In genomic region chr15:74050835-74051234, GRCh38 we compare ENCODE assay signal across 10 cellular contexts. TPM values are rescaled to one million over a fixed set of nuclear protein-coding genes. Genes with fewer than 3 reads are reported as not detected.
A peak's percentile ranks its signal among the peaks of the same experiment; 100 is the strongest.
DNase-seq lines count a peak whose midpoint lies in the region; ATAC-seq and TF ChIP-seq lines count a peak whose summit lies in the region.
"Had no signal": no experiment of that assay in that cellular context is flagged by ENCODE, and none has a peak within 500 bp of the region (broad histone marks: within the 10 kb centered on the region; RNA-seq: fewer than 3 reads in every experiment).

No MANE protein-coding gene starts in this region.

- 73% methylated on average over 6 of the region's 6 CpGs for WGBS in esophagus muscularis mucosa
- WGBS in neuronal stem cell (ENCODE audit: extremely low coverage in 2 of 2, insufficient read length in 2 of 2, insufficient replicate concordance in 1 of 2), 2 donors, result no CpG with 5 or more reads among the region's 6 CpGs
- 69 to 88% methylated on average over 6 of the region's 6 CpGs for WGBS in transverse colon (ENCODE audit: low coverage in 1 of 2), 2 donors

- H3K4me3 Mint-ChIP-seq in activated naive CD4-positive, alpha-beta T cell treated with anti-CD3 and anti-CD28 coated beads for 36 hours, result no peak overlapping the region
- H3K4me3 Mint-ChIP-seq: T-cell had no signal

- no peak for DNase-seq in RWPE2 (ENCODE audit: low spot score)
- no peak for DNase-seq in esophagus muscularis mucosa (ENCODE audit: extremely low spot score)
- DNase-seq in neuronal stem cell (ENCODE audit: low spot score), result no peak
- DNase-seq in transverse colon, result no peak
- DNase-seq in activated naive CD4-positive, alpha-beta T cell treated with anti-CD3 and anti-CD28 coated beads for 36 hours, result no peak
- no peak for DNase-seq in NCI-H526 treated with DMSO at 0.1 percent for 48 hours (lab: John Stamatoyannopoulos, UW)

- TF ChIP-seq CTCF in RWPE2 (IDR thresholded peaks at IDR 0.05; ENCODE audit: poor library complexity, severe bottlenecking) (no peak), esophagus muscularis mucosa (IDR thresholded peaks at IDR 0.05) (no peak), transverse colon (IDR thresholded peaks at IDR 0.05) (no peak)

- no peaks in the 10 kb centered on the region for H3K36me3 Mint-ChIP-seq in activated naive CD4-positive, alpha-beta T cell treated with anti-CD3 and anti-CD28 coated beads for 36 hours (ENCODE audit: low read depth)
- H3K36me3 Mint-ChIP-seq: T-cell had no signal

- no peak overlapping the region for H2BK15ac ChIP-seq in neuronal stem cell (ENCODE audit: low read length)

- H3K9me3 ChIP-seq in RWPE2 (ENCODE audit: severe bottlenecking) (no peaks in the 10 kb centered on the region), esophagus muscularis mucosa (no peaks in the 10 kb centered on the region), neuronal stem cell (replicated peaks in 1 of 2; ENCODE audit: control insufficient read depth in 2 of 2, insufficient read depth in 1 of 2, low read depth in 1 of 2, low read length in 2 of 2) (no peaks in the 10 kb centered on the region), transverse colon (no peaks in the 10 kb centered on the region)

- no peak overlapping the region for H3K4ac ChIP-seq in neuronal stem cell (ENCODE audit: low read length)

- TF ChIP-seq POLR2A in esophagus muscularis mucosa (IDR thresholded peaks at IDR 0.05; ENCODE audit: low read depth) (no peak), transverse colon (IDR thresholded peaks at IDR 0.05) (no peak)

- no peak overlapping the region for H3K14ac ChIP-seq in neuronal stem cell (ENCODE audit: low read length)

- TF ChIP-seq EP300 in esophagus muscularis mucosa (IDR thresholded peaks at IDR 0.05) (no peak), transverse colon (IDR thresholded peaks at IDR 0.05; ENCODE audit: low read depth) (no peak)

- H3K4me1 Mint-ChIP-seq in activated naive CD4-positive, alpha-beta T cell treated with anti-CD3 and anti-CD28 coated beads for 36 hours (ENCODE audit: low read depth), result peaks cover 15% of the 10 kb centered on the region

- no peaks in the 10 kb centered on the region for H3K27me3 ChIP-seq in RWPE2 (ENCODE audit: insufficient read depth, poor library complexity, severe bottlenecking)
- H3K27me3 ChIP-seq in esophagus muscularis mucosa, result no peaks in the 10 kb centered on the region
- peaks cover 0 to 16% (median 0%) of the 10 kb centered on the region in 3 experiments for H3K27me3 ChIP-seq in neuronal stem cell (ENCODE audit: control insufficient read depth in 3 of 3, insufficient read depth in 3 of 3, low read depth in 1 of 3, low read length in 3 of 3)
- no peaks in the 10 kb centered on the region for H3K27me3 ChIP-seq in transverse colon

- H3K23ac ChIP-seq in neuronal stem cell (ENCODE audit: low read depth, low read length, poor library complexity), result no peak overlapping the region

- in situ Hi-C loops in transverse colon (cut with MboI; ENCODE audit: low pct_ligation_motif_present in 1 of 4, low pct_unique_long_range_greater_than_20kb in 1 of 4, low sequenced_read_pairs in 3 of 4), result loop anchor here in 2 of 4 donors (10.0 to 25.0 kb wide), 2 partner anchors 74 to 1261 kb away; no protein-coding TSS in a partner anchor

- H3K79me1 ChIP-seq in neuronal stem cell (ENCODE audit: low read depth, low read length), result no peaks in the 10 kb centered on the region

- no peaks in the 10 kb centered on the region for H3K9me3 Mint-ChIP-seq in activated naive CD4-positive, alpha-beta T cell treated with anti-CD3 and anti-CD28 coated beads for 36 hours
- H3K9me3 Mint-ChIP-seq: T-cell had no signal

- no peaks in the 10 kb centered on the region for H3K36me3 ChIP-seq in RWPE2 (ENCODE audit: low read depth)
- peaks cover 0 to under 1% (median 0%) of the 10 kb centered on the region in 4 donors for H3K36me3 ChIP-seq in esophagus muscularis mucosa
- H3K36me3 ChIP-seq in neuronal stem cell (replicated peaks in 1 of 2; ENCODE audit: control insufficient read depth in 2 of 2, insufficient read depth in 2 of 2, low read length in 2 of 2), result no peaks in the 10 kb centered on the region
- no peaks in the 10 kb centered on the region for H3K36me3 ChIP-seq in transverse colon

- H3K27ac Mint-ChIP-seq in activated naive CD4-positive, alpha-beta T cell treated with anti-CD3 and anti-CD28 coated beads for 36 hours, result no peak overlapping the region
- H3K27ac Mint-ChIP-seq: T-cell had no signal

- no peak overlapping the region for H3K4me2 ChIP-seq in neuronal stem cell (ENCODE audit: insufficient read depth, low read length, poor library complexity, severe bottlenecking)

- no peak overlapping the region for H2BK5ac ChIP-seq in neuronal stem cell (ENCODE audit: low read length)

- H2AK5ac ChIP-seq in neuronal stem cell (ENCODE audit: low read depth, low read length), result peak overlapping the region; percentile 29

- CTCF ChIA-PET in activated naive CD4-positive, alpha-beta T cell treated with anti-CD3 and anti-CD28 coated beads for 36 hours (lab: Charles Lee), result interaction anchor here (0.6 to 11.8 kb wide), 3 partner anchors 9 to 276 kb away, joined by 3 to 167 read pairs (median 20); no protein-coding TSS in a partner anchor

- H2BK12ac ChIP-seq in neuronal stem cell (ENCODE audit: low read length), result no peak overlapping the region

- H3K27me3 Mint-ChIP-seq in activated naive CD4-positive, alpha-beta T cell treated with anti-CD3 and anti-CD28 coated beads for 36 hours (ENCODE audit: low read depth), result no peaks in the 10 kb centered on the region
- H3K27me3 Mint-ChIP-seq: T-cell had no signal

- no peak overlapping the region for H4K8ac ChIP-seq in neuronal stem cell (ENCODE audit: low read depth, low read length)

- no peak overlapping the region for H2AFZ ChIP-seq in neuronal stem cell (ENCODE audit: low read length)

- no peak overlapping the region for H4K91ac ChIP-seq in neuronal stem cell (ENCODE audit: low read depth, low read length, poor library complexity)

- no peak overlapping the region for H3K4me3 ChIP-seq in RWPE2 (ENCODE audit: severe bottlenecking)
- peak overlapping the region in 1 of 4 donors; percentile 9 for H3K4me3 ChIP-seq in esophagus muscularis mucosa
- H3K4me3 ChIP-seq in neuronal stem cell (ENCODE audit: low read length in 2 of 2), result no peak overlapping the region
- no peak overlapping the region for H3K4me3 ChIP-seq in transverse colon

- H3K4me1 ChIP-seq in RWPE2 (ENCODE audit: insufficient read depth, poor library complexity, severe bottlenecking) (peaks cover 17% of the 10 kb centered on the region), esophagus muscularis mucosa (peaks cover 24 to 59% (median 57%) of the 10 kb centered on the region in 4 donors), neuronal stem cell (ENCODE audit: control insufficient read depth in 2 of 2, insufficient read depth in 1 of 2, low read depth in 1 of 2, low read length in 2 of 2) (peaks cover 2 to 3% of the 10 kb centered on the region in 2 donors), transverse colon (peaks cover 10 to 49% (median 26%) of the 10 kb centered on the region in 4 donors)

- H2BK120ac ChIP-seq in neuronal stem cell (ENCODE audit: low read depth, low read length), result no peak overlapping the region

- H3K27ac ChIP-seq in RWPE2 (ENCODE audit: poor library complexity, severe bottlenecking) (peak overlapping the region; percentile 65), esophagus muscularis mucosa (replicated peaks in 1 of 4) (peak overlapping the region; percentile 73 to 84 (median 78)), neuronal stem cell (replicated peaks; ENCODE audit: low read length) (no peak overlapping the region), transverse colon (peak overlapping the region; percentile 71 to 84 (median 78))

- peak overlapping the region; percentile 17 for H3K18ac ChIP-seq in neuronal stem cell (ENCODE audit: low read length)

- ATAC-seq in RWPE2 (ENCODE audit: low read depth), result no peak
- no peak for ATAC-seq in GM18870 (IDR thresholded peaks at IDR 0.05; ENCODE audit: unreplicated experiment)
- ATAC-seq: T-cell had no signal

- H3K9ac ChIP-seq in neuronal stem cell (ENCODE audit: low read depth, low read length, poor library complexity), result no peak overlapping the region

- intact Hi-C loops in esophagus muscularis mucosa (cut with DNase I) (loop anchor here (5.0 kb wide), 1 partner anchor 76 kb away; no protein-coding TSS in a partner anchor), transverse colon (cut with DNase I; ENCODE audit: low total_unique reads) (no loop called here)
- intact Hi-C loops in activated naive CD4-positive, alpha-beta T cell treated with anti-CD3 and anti-CD28 coated beads for 36 hours (cut with micrococcal nuclease), result loop anchor here (5.0 kb wide), 1 partner anchor 256 kb away; no protein-coding TSS in a partner anchor

RNA-seq across cellular contexts. Expression of gene GOLGA6A, which starts 31.5 kb away (rescaled TPM):
- total RNA-seq in esophagus muscularis mucosa, result 1 to 10 TPM in 1 of 4 donors, not detected in 3; 1.2 TPM
- polyA plus RNA-seq in neuronal stem cell (2013, experiment 1 of 2), result 0.15 TPM
- 0.10 TPM for polyA plus RNA-seq in neuronal stem cell (2013, experiment 2 of 2)
- total RNA-seq in transverse colon, result not detected
- under 1 TPM; 0.14 to 0.84 TPM for total RNA-seq in activated naive CD4-positive, alpha-beta T cell treated with anti-CD3 and anti-CD28 coated beads for 36 hours
- total RNA-seq: activated CD8-positive, alpha-beta memory T cell treated with anti-CD3 and anti-CD28 coated beads for 36 hours; lung microvascular endothelial cell had no signal

RNA-seq across cellular contexts. Expression of gene PML, which starts 56.3 kb away (rescaled TPM):
- total RNA-seq in esophagus muscularis mucosa, result 10 to 100 TPM; 48.0 to 61.6 (median 57.2) TPM
- polyA plus RNA-seq in neuronal stem cell (2013, experiment 1 of 2), result 19.7 TPM
- polyA plus RNA-seq in neuronal stem cell (2013, experiment 2 of 2), result 20.5 TPM
- total RNA-seq in transverse colon, result 100 to 1,000 TPM in 1 of 4 donors, 10 to 100 TPM in 3; 35.1 to 128 (median 70.0) TPM
- 10 to 100 TPM; 69.6 to 70.2 TPM for total RNA-seq in activated naive CD4-positive, alpha-beta T cell treated with anti-CD3 and anti-CD28 coated beads for 36 hours

RNA-seq across cellular contexts. Expression of gene STOML1, which starts 58.7 kb away (rescaled TPM):
- 10 to 100 TPM in 2 of 4 donors, 1 to 10 TPM in 2; 7.9 to 25.4 (median 14.9) TPM for total RNA-seq in esophagus muscularis mucosa
- 2.2 TPM for polyA plus RNA-seq in neuronal stem cell (2013, experiment 1 of 2)
- polyA plus RNA-seq in neuronal stem cell (2013, experiment 2 of 2), result 2.3 TPM
- total RNA-seq in transverse colon, result 10 to 100 TPM in 1 of 4 donors, 1 to 10 TPM in 2, under 1 TPM in 1; 0.75 to 14.6 (median 4.5) TPM
- total RNA-seq in activated naive CD4-positive, alpha-beta T cell treated with anti-CD3 and anti-CD28 coated beads for 36 hours, result 1 to 10 TPM; 8.7 to 9.5 TPM
